Comparison of ENCODE assay signal across 2 cellular contexts in genomic region chr2:186433777-186434432, GRCh38.
A peak's percentile ranks its signal among the peaks of the same experiment; 100 is the strongest.
TF ChIP-seq lines count a peak whose summit lies in the region.

No MANE protein-coding gene starts in this region.

TF ChIP-seq in liver, 16 proteins besides CTCF, POLR2A, EP300 and RAD21 (continued from another document):
- TF ChIP-seq REST (IDR thresholded peaks at IDR 0.05) (no peak), ATF3 (IDR thresholded peaks at IDR 0.05) (no peak), HNF4A (conservative IDR thresholded peaks at IDR 0.05) (peak; percentile 95 to 96), SP1 (IDR thresholded peaks at IDR 0.05) (peak; percentile 48), NR2F2 (IDR thresholded peaks at IDR 0.05) (no peak), MAX (IDR thresholded peaks at IDR 0.05) (no peak), HNF4G (IDR thresholded peaks at IDR 0.05) (peak; percentile 64), JUND (IDR thresholded peaks at IDR 0.05) (no peak)

TF ChIP-seq in HepG2, 621 proteins besides CTCF, POLR2A, EP300 and RAD21 (continued from another document):
- no peak for TF ChIP-seq ZBED4 (CRISPR knock-in tag; IDR thresholded peaks at IDR 0.05; ENCODE audit: borderline replicate concordance)
- no peak for TF ChIP-seq MAF1 (CRISPR knock-in tag; IDR thresholded peaks at IDR 0.05; ENCODE audit: borderline replicate concordance)
- TF ChIP-seq THAP7 (CRISPR knock-in tag; IDR thresholded peaks at IDR 0.05), result no peak
- no peak for TF ChIP-seq ZNF784 (CRISPR knock-in tag; IDR thresholded peaks at IDR 0.05; ENCODE audit: borderline replicate concordance)
